8 cellular contexts compared by ENCODE assay signal in the genomic region with DNA sequence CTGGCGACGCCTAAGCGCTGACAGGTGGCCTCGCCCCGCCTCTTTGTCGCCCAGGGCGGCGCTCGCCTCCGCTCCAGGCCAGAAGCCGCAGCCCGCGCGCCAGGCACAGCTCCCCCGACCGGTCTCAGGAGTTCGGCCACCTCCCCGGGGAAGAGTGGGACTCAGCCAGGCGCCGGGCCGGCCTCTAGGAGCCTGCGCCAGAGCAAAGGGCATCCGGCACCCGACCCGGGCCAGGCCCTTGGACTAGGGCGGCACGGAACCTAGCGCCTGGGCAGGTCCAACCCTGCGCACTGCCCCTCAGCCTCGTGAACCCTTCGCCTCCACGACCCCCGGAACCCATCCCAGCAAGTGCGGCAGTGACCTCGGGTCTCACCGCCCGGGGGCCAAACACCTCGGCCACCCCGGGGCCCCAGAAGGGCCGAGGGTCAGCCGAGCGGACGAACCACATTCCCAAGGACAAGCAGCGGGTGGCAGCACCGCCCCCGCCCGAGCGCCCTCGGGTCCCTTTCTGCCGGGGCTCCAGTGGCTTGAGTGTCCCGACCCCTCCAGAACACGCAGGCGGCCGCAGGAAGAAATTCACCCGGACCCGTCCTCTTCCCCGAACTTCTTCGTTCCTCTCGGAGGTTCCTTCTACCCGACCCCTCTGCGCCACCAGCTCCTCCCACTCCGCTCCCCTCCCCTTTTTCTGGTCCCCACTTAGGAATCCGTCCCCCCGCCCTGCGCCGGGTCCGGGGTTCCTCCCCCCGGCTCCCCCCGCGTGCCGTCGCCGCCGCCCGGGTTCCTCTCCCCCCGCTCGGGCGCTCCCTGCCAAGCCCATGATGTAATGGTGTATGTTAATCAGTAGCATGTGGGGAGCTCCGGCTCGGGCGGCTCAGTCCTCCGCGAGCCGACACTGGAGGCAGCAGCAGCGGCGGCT. TPM values are rescaled to one million over a fixed set of nuclear protein-coding genes. Genes with fewer than 3 reads are reported as not detected.
DNase-seq lines count a peak whose midpoint lies in the region; ATAC-seq, FAIRE-seq and TF ChIP-seq lines count a peak whose summit lies in the region.

No MANE protein-coding gene starts in this region.

- H2BK20ac ChIP-seq in H1 (ENCODE audit: low read length): no peak overlapping the region

- CTCF ChIA-PET in H1 (lab: Charles Lee; ENCODE audit: partially characterized antibody): interaction anchor here (0.9 to 8.8 kb wide), 23 partner anchors 14 to 248 kb away, joined by 3 to 98 read pairs (median 5); no protein-coding TSS in a partner anchor

- H2BK12ac ChIP-seq in H1 (ENCODE audit: low read depth, low read length): no peak overlapping the region

- TF ChIP-seq EP300 in H1 (IDR thresholded peaks at IDR 0.05; ENCODE audit: borderline replicate concordance in 1 of 2, low read depth in 2 of 2, low read length in 2 of 2): peak in 1 of 2 experiments; percentile 11; a peak in 1 of 3 replicates

- H4K20me1 ChIP-seq in H1 (replicated peaks in 1 of 2; ENCODE audit: control insufficient read depth in 1 of 2, insufficient read depth in 2 of 2, low read length in 2 of 2): no peaks in the 10 kb centered on the region

- H3K27me3 ChIP-seq in BE2C (peaks cover 41% of the 10 kb centered on the region), H1 (replicated peaks in 1 of 4; ENCODE audit: control insufficient read depth in 3 of 4, extremely low read depth in 1 of 4, insufficient read depth in 3 of 4, low read length in 3 of 4) (peaks cover 0 to 30% (median 11%) of the 10 kb centered on the region in 4 experiments; a peak in 4 of 7 replicates), mesendoderm (ENCODE audit: insufficient read depth, low read length, poor library complexity) (no peaks in the 10 kb centered on the region)

- H3K27ac ChIP-seq in H1 (ENCODE audit: low read depth, low read length): no peak overlapping the region
- peak overlapping the region; percentile 90 for H3K27ac ChIP-seq in mesendoderm (ENCODE audit: low read depth, low read length)

- H3K9ac ChIP-seq in H1 (replicated peaks in 1 of 4; ENCODE audit: extremely low read depth in 1 of 4, low read depth in 3 of 4, low read length in 3 of 4) (peak overlapping the region in 3 of 4 experiments; percentile 8 to 90 (median 10); a peak in 3 of 7 replicates), mesendoderm (ENCODE audit: low read length) (peak overlapping the region; percentile 72)

- H3K79me1 ChIP-seq in H1 (ENCODE audit: low read depth, low read length): no peaks in the 10 kb centered on the region; the same call in 1 of the 2 replicates
- peaks cover 1% of the 10 kb centered on the region for H3K79me1 ChIP-seq in mesendoderm (ENCODE audit: low read length)

- H4K5ac ChIP-seq in H1 (ENCODE audit: insufficient read length, low read depth, low read length) (no peak overlapping the region), mesendoderm (ENCODE audit: low read length) (no peak overlapping the region)

- H3K79me2 ChIP-seq in H1 (ENCODE audit: control insufficient read depth in 1 of 2, insufficient read depth in 2 of 2, low read length in 2 of 2) (peaks cover 0 to 10% of the 10 kb centered on the region in 2 experiments; a peak in 2 of 4 replicates), mesendoderm (ENCODE audit: control insufficient read depth, insufficient read depth, low read length) (peaks cover 12% of the 10 kb centered on the region)

- no peak overlapping the region; the same call in 1 of the 2 replicates for H2AFZ ChIP-seq in H1 (ENCODE audit: low read length)

- peak overlapping the region; percentile 93 to 98 for H3K4me2 ChIP-seq in H1 (ENCODE audit: insufficient read depth in 1 of 2, low read depth in 2 of 2, low read length in 2 of 2)
- peak overlapping the region; percentile 81 for H3K4me2 ChIP-seq in mesendoderm (ENCODE audit: low read length)

- H3K4me3 ChIP-seq in BE2C (ENCODE audit: low read depth, low read length) (peak overlapping the region; percentile 64), H1 (ENCODE audit: extremely low read depth in 1 of 4, insufficient read depth in 2 of 4, low read depth in 3 of 4, low read length in 4 of 4) (peak overlapping the region; percentile 62 to 84 (median 77)), mesendoderm (ENCODE audit: low read length) (peak overlapping the region; percentile 39)

- H3K4me1 ChIP-seq in BE2C: peaks cover 2% of the 10 kb centered on the region; the same call in 1 of the 2 replicates
- peaks cover 2 to 9% (median 6%) of the 10 kb centered on the region in 4 experiments; a peak in 6 of 7 replicates for H3K4me1 ChIP-seq in H1 (replicated peaks in 1 of 4; ENCODE audit: control insufficient read depth in 3 of 4, insufficient read depth in 4 of 4, low read length in 3 of 4)
- H3K4me1 ChIP-seq in mesendoderm (ENCODE audit: control insufficient read depth, low read depth, low read length): peaks cover 4% of the 10 kb centered on the region

- H3K18ac ChIP-seq in H1 (ENCODE audit: extremely low read depth, low read length) (peak overlapping the region; percentile 76; the same call in 1 of the 2 replicates), mesendoderm (ENCODE audit: low read length) (peak overlapping the region; percentile 77)

- no peaks in the 10 kb centered on the region for H3K36me3 ChIP-seq in BE2C
- no peaks in the 10 kb centered on the region for H3K36me3 ChIP-seq in H1 (ENCODE audit: control insufficient read depth in 2 of 4, insufficient read depth in 4 of 4, low read length in 3 of 4)
- H3K36me3 ChIP-seq in mesendoderm (ENCODE audit: control insufficient read depth, insufficient read depth, low read length): no peaks in the 10 kb centered on the region

- TF ChIP-seq POLR2A in H1 (IDR thresholded peaks at IDR 0.05; ENCODE audit: control extremely low read depth in 1 of 2, low read depth in 2 of 2, low read length in 2 of 2): peak; percentile 53 to 56

- H3K23me2 ChIP-seq in H1 (ENCODE audit: low read depth, low read length): peaks cover 20% of the 10 kb centered on the region

- H4K91ac ChIP-seq in H1 (replicated peaks; ENCODE audit: insufficient read length, low read length): peak overlapping the region; percentile 40

- no peak overlapping the region for H2BK120ac ChIP-seq in H1 (replicated peaks; ENCODE audit: low read depth, low read length)
- H2BK120ac ChIP-seq in mesendoderm (ENCODE audit: low read depth, low read length): peak overlapping the region; percentile 74

- POLR2A ChIA-PET in H1 (lab: Charles Lee; ENCODE audit: partially characterized antibody): interaction anchor here (0.8 to 3.2 kb wide), 27 partner anchors 8 to 487 kb away, joined by 3 to 20 read pairs (median 4); a partner anchor contains a TSS

- no peak overlapping the region for H3K23ac ChIP-seq in H1 (ENCODE audit: insufficient read length)
- no peak overlapping the region for H3K23ac ChIP-seq in mesendoderm (ENCODE audit: low read length)

- TF ChIP-seq CTCF in BE2C (IDR thresholded peaks at IDR 0.05; ENCODE audit: low read depth, low read length): no peak; the same call in 1 of the 2 replicates
- TF ChIP-seq CTCF in H1 (IDR thresholded peaks at IDR 0.05; ENCODE audit: control extremely low read depth in 1 of 3, insufficient read depth in 1 of 3, low read depth in 1 of 3, low read length in 3 of 3): no peak

- 2% methylated on average over 43 of the region's 86 CpGs; no CpG with 5 or more reads in 1 of the 2 experiments for WGBS in H1 (ENCODE audit: extremely low coverage in 1 of 2, insufficient coverage in 1 of 2, insufficient read length in 1 of 2, insufficient replicate concordance in 2 of 2, low coverage in 1 of 2, low lambda C conversion rate in 2 of 2, missing lambda C conversion rate in 1 of 2), 2 experiments
- WGBS in mesendoderm (ENCODE audit: extremely low coverage, insufficient coverage, low lambda C conversion rate): no CpG with 5 or more reads among the region's 86 CpGs

- H3K9me3 ChIP-seq in BE2C: no peaks in the 10 kb centered on the region
- no peaks in the 10 kb centered on the region for H3K9me3 ChIP-seq in H1 (ENCODE audit: insufficient read depth in 2 of 2, low read depth in 1 of 2, low read length in 1 of 2)

- TF ChIP-seq RAD21 in H1 (IDR thresholded peaks at IDR 0.05 in 1 of 2, conservative IDR thresholded peaks at IDR 0.05 in 1 of 2; ENCODE audit: low read depth in 2 of 2, low read length in 2 of 2): no peak; a peak in 1 of 4 replicates

- ATAC-seq in GM19025 (IDR thresholded peaks at IDR 0.05; ENCODE audit: low read depth, unreplicated experiment) (peak; percentile 52), HG03159 (IDR thresholded peaks at IDR 0.05; ENCODE audit: unreplicated experiment) (peak; percentile 55)

- H3K56ac ChIP-seq in H1 (replicated peaks; ENCODE audit: insufficient read length, low read depth, low read length) (peak overlapping the region; percentile 16), mesendoderm (ENCODE audit: low read length) (peak overlapping the region; percentile 87)

- H3K4ac ChIP-seq in H1 (replicated peaks; ENCODE audit: insufficient read length, low read depth, low read length): no peak overlapping the region
- peak overlapping the region; percentile 98 for H3K4ac ChIP-seq in mesendoderm (ENCODE audit: low read depth, low read length)

- H2AK5ac ChIP-seq in H1 (ENCODE audit: low read depth, low read length) (no peak overlapping the region), mesendoderm (ENCODE audit: low read length) (no peak overlapping the region)

- H2BK15ac ChIP-seq in H1 (ENCODE audit: low read length) (no peak overlapping the region), mesendoderm (replicated peaks; ENCODE audit: low read depth) (peak overlapping the region; percentile 7)

- H4K8ac ChIP-seq in H1 (ENCODE audit: extremely low read depth, insufficient read depth, low read length) (peak overlapping the region; percentile 85), mesendoderm (ENCODE audit: low read depth, low read length) (no peak overlapping the region)

- no peak for FAIRE-seq in H1 (lab: Jason Lieb, UNC)

- DNase-seq in BE2C (peak; percentile 67), NCI-H524 (lab: John Stamatoyannopoulos, UW) (peak; percentile 74 to 82), H1 (ENCODE audit: low read depth in 1 of 2, low spot score in 2 of 2) (peak in 1 of 2 experiments; percentile 86), mesendoderm (peak; percentile 94)
- peak; percentile 50 to 53 (median 51) for DNase-seq in activated CD8-positive, alpha-beta memory T cell treated with anti-CD3 and anti-CD28 coated beads for 48 hours (ENCODE audit: low read depth in 2 of 3, low spot score in 2 of 3)
- peak; percentile 56 for DNase-seq in stimulated activated CD8-positive, alpha-beta memory T cell treated with anti-CD3 and anti-CD28 coated beads, Interleukin-15, amount 100 ng/mL, for 1 hour (ENCODE audit: low read depth)

- H2BK5ac ChIP-seq in H1 (ENCODE audit: low read depth, low read length): no peak overlapping the region; the same call in 1 of the 2 replicates
- no peak overlapping the region for H2BK5ac ChIP-seq in mesendoderm (ENCODE audit: low read length)

- no peak overlapping the region for H3K14ac ChIP-seq in H1 (ENCODE audit: insufficient read length)

RNA-seq across cellular contexts. Expression of a gene that starts 1.4 kb away (rescaled TPM):
- polyA plus RNA-seq in BE2C (2012; ENCODE audit: insufficient read depth, insufficient read length, low read depth): 0.56 TPM
- total RNA-seq in H1 (2021; fragmentation: NEBNext Ultra II Directional; extraction: Animal tissue kit (Norgen Biotek cat#: 25700)): 11.5 and 12.3 TPM in 2 replicates
- polyA plus RNA-seq in H1 (2011; rRNA removed): 2.4 and 3.8 TPM in 2 replicates
- 2.7 TPM for polyA plus RNA-seq in H1 (2011; cell fraction: cytosol; rRNA removed)
- polyA plus RNA-seq in H1 (2011; cell fraction: nucleus; rRNA removed): 12.7 TPM
- polyA plus RNA-seq in H1 (2012, experiment 1 of 2): 4.4 to 6.2 TPM (median 5.8 TPM) in 4 replicates
- polyA plus RNA-seq in H1 (2012, experiment 2 of 2): 1.9 TPM
- 5.1 TPM for polyA plus RNA-seq in H1 (2013, experiment 1 of 2)
- polyA plus RNA-seq in H1 (2013, experiment 2 of 2): 4.4 TPM
- polyA minus RNA-seq in H1 (2011; rRNA and poly(A)+ RNA removed): 12.6 and 21.3 TPM in 2 replicates
- polyA minus RNA-seq in H1 (2011; cell fraction: cytosol; rRNA and poly(A)+ RNA removed): 10.9 TPM
- polyA minus RNA-seq in H1 (2011; cell fraction: nucleus; rRNA and poly(A)+ RNA removed): 24.2 TPM
- polyA plus RNA-seq in mesendoderm (2013, experiment 1 of 2): 20.2 TPM
- 20.1 TPM for polyA plus RNA-seq in mesendoderm (2013, experiment 2 of 2)

RNA-seq across cellular contexts. Expression of a gene that starts 55.8 kb away (rescaled TPM):
- 14.8 TPM for polyA plus RNA-seq in BE2C (2012; ENCODE audit: insufficient read depth, insufficient read length, low read depth)
- total RNA-seq in H1 (2021; fragmentation: NEBNext Ultra II Directional; extraction: Animal tissue kit (Norgen Biotek cat#: 25700)): 17.8 and 20.2 TPM in 2 replicates
- 3.9 and 7.4 TPM in 2 replicates for polyA plus RNA-seq in H1 (2011; rRNA removed)
- 7.1 TPM for polyA plus RNA-seq in H1 (2011; cell fraction: cytosol; rRNA removed)
- polyA plus RNA-seq in H1 (2011; cell fraction: nucleus; rRNA removed): 4.6 TPM
- 13.4 to 21.5 TPM (median 14.0 TPM) in 4 replicates for polyA plus RNA-seq in H1 (2012, experiment 1 of 2)
- polyA plus RNA-seq in H1 (2012, experiment 2 of 2): 5.6 TPM
- polyA plus RNA-seq in H1 (2013, experiment 1 of 2): 15.3 TPM
- 19.0 TPM for polyA plus RNA-seq in H1 (2013, experiment 2 of 2)
- polyA minus RNA-seq in H1 (2011; rRNA and poly(A)+ RNA removed): 6.2 and 7.4 TPM in 2 replicates
- polyA minus RNA-seq in H1 (2011; cell fraction: cytosol; rRNA and poly(A)+ RNA removed): 7.1 TPM
- polyA minus RNA-seq in H1 (2011; cell fraction: nucleus; rRNA and poly(A)+ RNA removed): 11.6 TPM
- 16.5 TPM for polyA plus RNA-seq in mesendoderm (2013, experiment 1 of 2)
- 16.1 TPM for polyA plus RNA-seq in mesendoderm (2013, experiment 2 of 2)
